In genomic region chr11:65492637-65493366, GRCh38 we compare ENCODE assay signal across 8 cellular contexts. TPM values are rescaled to one million over a fixed set of nuclear protein-coding genes. Genes with fewer than 3 reads are reported as not detected.
DNase-seq lines count a peak whose midpoint lies in the region; ATAC-seq and TF ChIP-seq lines count a peak whose summit lies in the region.

No MANE protein-coding gene starts in this region.

- in situ Hi-C loops in gastrocnemius medialis (cut with MboI; ENCODE audit: low sequenced_read_pairs in 4 of 4) = no loop called here

- peak; percentile 55 for DNase-seq in activated CD4-positive, alpha-beta T cell treated with anti-CD3 and anti-CD28 coated beads for 48 hours
- no peak for DNase-seq in activated CD4-positive, alpha-beta T cell treated with anti-CD3 and anti-CD28 coated beads, Interleukin-2, amount 50 U/mL, for 1 hour
- DNase-seq in activated naive CD4-positive, alpha-beta T cell treated with anti-CD3 and anti-CD28 coated beads, Interleukin-2, amount 50 U/mL, for 72 hours (ENCODE audit: low spot score in 2 of 2) = no peak
- DNase-seq in left ventricle myocardium inferior = peak; percentile 89
- DNase-seq in gastrocnemius medialis = peak; percentile 89 to 94

- no peak for TF ChIP-seq CTCF in left ventricle myocardium inferior (IDR thresholded peaks at IDR 0.05; ENCODE audit: borderline replicate concordance)
- TF ChIP-seq CTCF in gastrocnemius medialis (IDR thresholded peaks at IDR 0.05 in 4 of 5, conservative IDR thresholded peaks at IDR 0.05 in 1 of 5) = no peak

- peaks cover 93% of the 10 kb centered on the region for H3K4me1 ChIP-seq in left ventricle myocardium inferior
- peaks cover 89 to 93% of the 10 kb centered on the region in 2 donors for H3K4me1 ChIP-seq in gastrocnemius medialis

- peak in 1 of 2 donors; percentile 80 for TF ChIP-seq POLR2A in gastrocnemius medialis (IDR thresholded peaks at IDR 0.05)

- peak; percentile 11 to 47 for ATAC-seq in activated naive CD4-positive, alpha-beta T cell treated with anti-CD3 and anti-CD28 coated beads, Interleukin-2, amount 50 U/mL, for 72 hours
- ATAC-seq in gastrocnemius medialis = peak; percentile 36 to 42
- no peak for ATAC-seq in HG03280 (IDR thresholded peaks at IDR 0.05; ENCODE audit: unreplicated experiment)
- ATAC-seq in GM19395 (IDR thresholded peaks at IDR 0.05; ENCODE audit: unreplicated experiment) = no peak

- H3K27me3 ChIP-seq in left ventricle myocardium inferior (ENCODE audit: low read depth) = no peaks in the 10 kb centered on the region
- H3K27me3 ChIP-seq in gastrocnemius medialis = no peaks in the 10 kb centered on the region

- no peaks in the 10 kb centered on the region for H3K9me3 Mint-ChIP-seq in activated naive CD4-positive, alpha-beta T cell treated with anti-CD3 and anti-CD28 coated beads, Interleukin-2, amount 50 U/mL, for 72 hours

- peak overlapping the region; percentile 95 to 98 for H3K27ac Mint-ChIP-seq in activated naive CD4-positive, alpha-beta T cell treated with anti-CD3 and anti-CD28 coated beads, Interleukin-2, amount 50 U/mL, for 72 hours

- intact Hi-C loops in left ventricle myocardium inferior (cut with micrococcal nuclease) (no loop called here), gastrocnemius medialis (cut with DNase I; ENCODE audit: low total_unique reads) (loop anchor here (1.0 kb wide), 1 partner anchor 14 kb away; no protein-coding TSS in a partner anchor)

- peak overlapping the region; percentile 20 for H3K27ac ChIP-seq in KOPT-K1 (ENCODE audit: low read depth, low read length, poor library complexity, severe bottlenecking)
- peak overlapping the region; percentile 99 for H3K27ac ChIP-seq in left ventricle myocardium inferior (replicated peaks)
- H3K27ac ChIP-seq in gastrocnemius medialis = peak overlapping the region; percentile 93 to 99 (median 94)

- H3K4me3 ChIP-seq in left ventricle myocardium inferior (peak overlapping the region; percentile 35), gastrocnemius medialis (peak overlapping the region; percentile 21 to 33 (median 26))

- H3K9me3 ChIP-seq in KOPT-K1 (ENCODE audit: insufficient read depth, low read length, poor library complexity, severe bottlenecking) (no peaks in the 10 kb centered on the region), left ventricle myocardium inferior (replicated peaks) (no peaks in the 10 kb centered on the region), gastrocnemius medialis (no peaks in the 10 kb centered on the region)

- H3K36me3 ChIP-seq in KOPT-K1 (ENCODE audit: insufficient read depth, low read length) = no peaks in the 10 kb centered on the region
- H3K36me3 ChIP-seq in left ventricle myocardium inferior = no peaks in the 10 kb centered on the region
- no peaks in the 10 kb centered on the region for H3K36me3 ChIP-seq in gastrocnemius medialis

- peaks cover 6% of the 10 kb centered on the region in 2 donors for H3K36me3 Mint-ChIP-seq in activated naive CD4-positive, alpha-beta T cell treated with anti-CD3 and anti-CD28 coated beads, Interleukin-2, amount 50 U/mL, for 72 hours

RNA-seq across cellular contexts. Expression of gene MALAT1, which starts 6.0 kb away (rescaled TPM):
- over 10,000 TPM in 1 of 2 donors, 1,000 to 10,000 TPM in 1; 7,127 to 16,609 TPM for total RNA-seq in activated naive CD4-positive, alpha-beta T cell treated with anti-CD3 and anti-CD28 coated beads, Interleukin-2, amount 50 U/mL, for 72 hours
- total RNA-seq in left ventricle myocardium inferior (6,576 TPM), gastrocnemius medialis (1,000 to 10,000 TPM in 3 of 4 donors, 100 to 1,000 TPM in 1; 874 to 6,745 (median 1,938) TPM)

RNA-seq across cellular contexts. Expression of gene SCYL1, which starts 32.1 kb away (rescaled TPM):
- 10 to 100 TPM; 74.3 to 93.2 TPM for total RNA-seq in activated naive CD4-positive, alpha-beta T cell treated with anti-CD3 and anti-CD28 coated beads, Interleukin-2, amount 50 U/mL, for 72 hours
- total RNA-seq in left ventricle myocardium inferior = 60.2 TPM
- 100 to 1,000 TPM; 120 to 162 (median 133) TPM for total RNA-seq in gastrocnemius medialis

Comparison
In these comparisons a context has a peak if more than half of its experiments do, and no peak if none do; other contexts are left out.
1. DNase-seq: peak in activated CD4-positive, alpha-beta T cell treated with anti-CD3 and anti-CD28 coated beads for 48 hours (single experiment), left ventricle myocardium inferior (single experiment) and gastrocnemius medialis (2 of 2); none in activated CD4-positive, alpha-beta T cell treated with anti-CD3 and anti-CD28 coated beads, Interleukin-2, amount 50 U/mL, for 1 hour (single experiment) and activated naive CD4-positive, alpha-beta T cell treated with anti-CD3 and anti-CD28 coated beads, Interleukin-2, amount 50 U/mL, for 72 hours (0 of 2).
2. H3K27ac ChIP-seq: peak in every context shown above with its lines; median percentile 99 in left ventricle myocardium inferior; 94 in gastrocnemius medialis; 20 in KOPT-K1.
3. ATAC-seq: peak in activated naive CD4-positive, alpha-beta T cell treated with anti-CD3 and anti-CD28 coated beads, Interleukin-2, amount 50 U/mL, for 72 hours (2 of 2) and gastrocnemius medialis (2 of 2); none in HG03280 (single experiment) and GM19395 (single experiment).